Comparison of ENCODE assay signal across 8 cellular contexts in the genomic region with DNA sequence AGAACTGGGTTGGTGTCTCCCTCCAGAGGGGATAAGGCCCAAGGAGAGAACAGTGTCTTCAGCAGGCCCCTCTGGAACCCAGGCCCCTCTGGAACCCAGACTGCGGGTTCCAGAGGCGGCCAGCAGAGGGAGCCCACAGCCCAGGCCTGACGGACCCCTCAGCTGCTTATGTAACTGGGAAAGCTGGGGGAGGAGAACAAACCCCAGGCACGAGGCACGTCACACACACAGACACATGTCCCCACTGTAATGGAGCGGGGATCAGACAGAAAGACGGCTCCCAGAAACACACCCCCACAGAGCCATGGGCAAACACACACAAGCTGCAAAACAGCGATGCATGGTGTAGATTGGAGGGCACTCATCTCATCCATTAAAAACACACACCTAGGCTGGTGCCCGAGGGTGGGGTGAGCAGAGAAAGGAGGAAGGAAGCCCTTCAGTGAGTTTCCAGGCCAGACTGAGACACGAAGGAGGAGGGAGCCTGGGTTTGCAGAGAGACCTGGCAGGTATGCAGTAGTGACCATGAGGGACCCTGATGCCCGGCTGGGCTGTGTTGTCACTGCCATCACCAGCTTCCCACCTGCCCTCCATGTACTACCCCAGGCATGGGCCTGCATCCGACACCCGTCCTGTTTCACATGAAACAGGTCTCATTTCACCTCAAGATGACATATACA. TPM values are rescaled to one million over a fixed set of nuclear protein-coding genes. Genes with fewer than 3 reads are reported as not detected.
DNase-seq lines count a peak whose midpoint lies in the region; ATAC-seq and TF ChIP-seq lines count a peak whose summit lies in the region.

No MANE protein-coding gene starts in this region.

- H3F3A ChIP-seq in PC-9 (ENCODE audit: insufficient read depth, low read depth): peaks cover 13% of the 10 kb centered on the region; the same call in 1 of the 2 replicates

- no peaks in the 10 kb centered on the region; the same call in 1 of the 2 replicates for H3K79me2 ChIP-seq in PC-9 (ENCODE audit: low read depth)

- no peaks in the 10 kb centered on the region for H4K20me1 ChIP-seq in PC-9 (ENCODE audit: insufficient read depth)

- TF ChIP-seq CTCF in GM12873 (IDR thresholded peaks at IDR 0.05; ENCODE audit: insufficient read depth, low read depth, low read length, missing control alignments): peak; percentile 97
- TF ChIP-seq CTCF in PC-9 (conservative IDR thresholded peaks at IDR 0.05): peak; percentile 98
- TF ChIP-seq CTCF in epithelial cell of proximal tubule (conservative IDR thresholded peaks at IDR 0.05; ENCODE audit: low read depth, low read length): peak; percentile 96

- 0 out of 2 replicates have a peak overlapping the region, but pooled peaks have one; percentile 56 for H2AFZ ChIP-seq in PC-9

- peak; percentile 88 to 94 for DNase-seq in Kasumi-1 (lab: John Stamatoyannopoulos, UW)
- DNase-seq in PC-9: peak; percentile 53 to 70
- peak; percentile 63 for DNase-seq in activated T-cell treated with anti-CD3 and anti-CD28 coated beads for 4 hours
- no peak for DNase-seq in epithelial cell of proximal tubule (ENCODE audit: low read depth)
- DNase-seq in myocyte (ENCODE audit: low read depth): peak; percentile 90
- peak; percentile 63 to 67 for DNase-seq in stimulated activated CD8-positive, alpha-beta memory T cell treated with anti-CD3 and anti-CD28 coated beads, Interleukin-7, amount 100 ng/mL, for 4 hours (ENCODE audit: low read depth in 2 of 2)

- no peak overlapping the region for H3K27ac ChIP-seq in PC-9

- H3K27me3 ChIP-seq in PC-9 (ENCODE audit: insufficient read depth, low read depth): no peaks in the 10 kb centered on the region

- POLR2A ChIA-PET in PC-9 (lab: Charles Lee; ENCODE audit: unreplicated experiment): no interaction called here

- peak overlapping the region; percentile 21; the same call in 1 of the 2 replicates for H3K4me3 ChIP-seq in PC-9
- peak overlapping the region; percentile 4 for H3K4me3 ChIP-seq in epithelial cell of proximal tubule (ENCODE audit: low read depth, low read length)

- H3K4me1 ChIP-seq in PC-9 (replicated peaks; ENCODE audit: insufficient read depth): peaks cover 29% of the 10 kb centered on the region

- H3K4me2 ChIP-seq in PC-9: peak overlapping the region; percentile 65

- no peaks in the 10 kb centered on the region for H3K9me2 ChIP-seq in PC-9 (ENCODE audit: insufficient read depth)

- no peaks in the 10 kb centered on the region for H3K36me3 ChIP-seq in PC-9 (ENCODE audit: low read depth)

- CTCF ChIA-PET in PC-9 (lab: Charles Lee): interaction anchor here (0.6 to 2.2 kb wide), 8 partner anchors 21 to 190 kb away, joined by 3 to 25 read pairs (median 5); no protein-coding TSS in a partner anchor

- intact Hi-C loops in PC-9 (cut with micrococcal nuclease; ENCODE audit: unreplicated experiment): loop anchor here (1.0 kb wide), 8 partner anchors 23 to 315 kb away; no protein-coding TSS in a partner anchor

- no peak for ATAC-seq in HG03469 (IDR thresholded peaks at IDR 0.05; ENCODE audit: unreplicated experiment)

- no TSS peak for BruUV-seq in PC-9 (replicated peaks; lab: Mats Ljungman, UMichigan)

- no peaks in the 10 kb centered on the region for H3K9me3 ChIP-seq in PC-9 (ENCODE audit: insufficient read depth, low read depth)

RNA-seq across cellular contexts. Expression of gene IGSF8, which starts 2.8 kb away (rescaled TPM):
- total RNA-seq in PC-9 (2021) (27.4 and 38.0 TPM in 2 replicates), epithelial cell of proximal tubule (28.4 and 33.3 TPM in 2 replicates), myocyte (27.9 and 33.5 TPM in 2 replicates)
- polyA plus RNA-seq in myocyte (2012): 42.5 TPM

RNA-seq across cellular contexts. Expression of gene ATP1A2, which starts 14.4 kb away (rescaled TPM):
- total RNA-seq in PC-9 (2021) (1.1 TPM in 2 replicates), epithelial cell of proximal tubule (not detected in 2 replicates), myocyte (28.2 and 60.4 TPM in 2 replicates)
- 46.7 TPM for polyA plus RNA-seq in myocyte (2012)

RNA-seq across cellular contexts. Expression of gene KCNJ9, which starts 19.8 kb away (rescaled TPM):
- total RNA-seq in PC-9 (2021) (not detected in 2 replicates), epithelial cell of proximal tubule (not detected in 2 replicates), myocyte (not detected in 2 replicates)
- polyA plus RNA-seq in myocyte (2012): not detected

RNA-seq across cellular contexts. Expression of gene KCNJ10, which starts 31.2 kb away (rescaled TPM):
- total RNA-seq in PC-9 (2021): not detected in 2 replicates
- not detected in 2 replicates for total RNA-seq in epithelial cell of proximal tubule
- total RNA-seq in myocyte: not detected in 2 replicates
- polyA plus RNA-seq in myocyte (2012): 0.08 TPM

RNA-seq across cellular contexts. Expression of gene ATP1A4, which starts 50.2 kb away (rescaled TPM):
- not detected in 2 replicates for total RNA-seq in PC-9 (2021)
- total RNA-seq in epithelial cell of proximal tubule: not detected in 2 replicates
- total RNA-seq in myocyte: 0.10 and 0.19 TPM in 2 replicates
- polyA plus RNA-seq in myocyte (2012): 0.16 TPM

Comparison
In these comparisons a context has a peak if more than half of its experiments do, and no peak if none do; other contexts are left out.
1. RNA of gene ATP1A2, which starts 14.4 kb away (total RNA-seq): 28.2 to 60.4 TPM in myocyte; 1.1 TPM in PC-9 and not detected in epithelial cell of proximal tubule; every median in the first group is over 10 times any median in the second.
2. Peak in every context shown above with its lines, with median percentiles within 50 percentile points of each other: CTCF ChIP-seq.